Comparison of ENCODE assay signal across 17 cellular contexts in genomic region chr7:47446871-47447466, GRCh38.
A peak's percentile ranks its signal among the peaks of the same experiment; 100 is the strongest.
DNase-seq lines count a peak whose midpoint lies in the region; ATAC-seq and TF ChIP-seq lines count a peak whose summit lies in the region.
"Had no signal": no experiment of that assay in that cellular context is flagged by ENCODE, and none has a peak within 500 bp of the region (broad histone marks: within the 10 kb centered on the region; RNA-seq: fewer than 3 reads in every experiment).

No MANE protein-coding gene starts in this region.

- H3K27ac ChIP-seq in body of pancreas, result peak overlapping the region; percentile 17 to 92 (median 64)
- H3K27ac ChIP-seq: cardiac muscle cell, prostate gland, SK-N-MC had no signal

- ATAC-seq in body of pancreas, result peak; percentile 10
- ATAC-seq in HG02798 (IDR thresholded peaks at IDR 0.05; ENCODE audit: poor library complexity, unreplicated experiment), result no peak
- ATAC-seq: activated CD8-positive, alpha-beta memory T cell treated with anti-CD3 and anti-CD28 coated beads, Interleukin-2, amount 10 ng/mL, durations not matched to agents 7 days and 5 days had no signal

- TF ChIP-seq POLR2A in body of pancreas (IDR thresholded peaks at IDR 0.05), result no peak

- peak; percentile 98 for DNase-seq in LHCN-M2 (ENCODE audit: low read depth)
- peak in 1 of 4 donors; percentile 53 for DNase-seq in body of pancreas
- DNase-seq in T-helper 1 cell, result no peak
- DNase-seq in NCI-H2107 (lab: John Stamatoyannopoulos, UW), result no peak
- DNase-seq in cerebellum (ENCODE audit: low spot score), result no peak
- DNase-seq: activated CD8-positive, alpha-beta memory T cell treated with anti-CD3 and anti-CD28 coated beads, Interleukin-2, amount 10 ng/mL, durations not matched to agents 7 days and 5 days; CD4-positive, alpha-beta T cell; DND-41; NCI-H1092 treated with DMSO at 0.1 percent for 48 hours; NCI-H524 treated with DMSO at 0.1 percent for 48 hours; OCI-M1 had no signal

- WGBS in body of pancreas, 2 donors, result 31 to 43% methylated on average over 9 of the region's 9 CpGs

- no peak overlapping the region for H3K4me3 ChIP-seq in body of pancreas
- no peak overlapping the region for H3K4me3 ChIP-seq in mucosa of stomach (ENCODE audit: low read length)
- H3K4me3 ChIP-seq in skeletal muscle satellite cell (ENCODE audit: low read length), result no peak overlapping the region
- H3K4me3 ChIP-seq: cardiac muscle cell, prostate gland, SK-N-MC had no signal

- H3K4me1 ChIP-seq in body of pancreas (peaks cover 95% of the 10 kb centered on the region), mucosa of stomach (ENCODE audit: control insufficient read depth, insufficient read depth, low read length) (peaks cover 70% of the 10 kb centered on the region), skeletal muscle satellite cell (ENCODE audit: control insufficient read depth, insufficient read depth, low read length) (peaks cover 80% of the 10 kb centered on the region)
- H3K4me1 ChIP-seq: prostate gland had no signal

- H3K36me3 ChIP-seq in body of pancreas (replicated peaks in 1 of 2; ENCODE audit: insufficient read depth in 1 of 2, low read depth in 2 of 2) (no peaks in the 10 kb centered on the region), mucosa of stomach (ENCODE audit: control insufficient read depth, insufficient read depth, low read length) (no peaks in the 10 kb centered on the region), skeletal muscle satellite cell (ENCODE audit: insufficient read depth, low read length) (peaks cover 12% of the 10 kb centered on the region)
- H3K36me3 ChIP-seq: cardiac muscle cell, prostate gland had no signal

- H3K9me3 ChIP-seq in body of pancreas (no peaks in the 10 kb centered on the region), mucosa of stomach (ENCODE audit: control insufficient read depth, low read length) (no peaks in the 10 kb centered on the region), skeletal muscle satellite cell (replicated peaks; ENCODE audit: low read length) (no peaks in the 10 kb centered on the region)
- H3K9me3 ChIP-seq: prostate gland had no signal

- H3K27me3 ChIP-seq in body of pancreas (no peaks in the 10 kb centered on the region), mucosa of stomach (ENCODE audit: control insufficient read depth, insufficient read depth, low read length) (no peaks in the 10 kb centered on the region), skeletal muscle satellite cell (ENCODE audit: control insufficient read depth, insufficient read depth, low read length) (no peaks in the 10 kb centered on the region)
- H3K27me3 ChIP-seq: cardiac muscle cell had no signal

- H3K4me2 ChIP-seq in skeletal muscle satellite cell (ENCODE audit: low read length), result peak overlapping the region; percentile 46

- intact Hi-C loops in body of pancreas (cut with DNase I), result no loop called here

- H3K9ac ChIP-seq in mucosa of stomach (ENCODE audit: low read length) (peak overlapping the region; percentile 42), skeletal muscle satellite cell (ENCODE audit: low read depth, low read length) (peak overlapping the region; percentile 33)

- no peak for TF ChIP-seq CTCF in body of pancreas (IDR thresholded peaks at IDR 0.05)
